ENCODE assay signal across 25 cellular contexts in the genomic region with DNA sequence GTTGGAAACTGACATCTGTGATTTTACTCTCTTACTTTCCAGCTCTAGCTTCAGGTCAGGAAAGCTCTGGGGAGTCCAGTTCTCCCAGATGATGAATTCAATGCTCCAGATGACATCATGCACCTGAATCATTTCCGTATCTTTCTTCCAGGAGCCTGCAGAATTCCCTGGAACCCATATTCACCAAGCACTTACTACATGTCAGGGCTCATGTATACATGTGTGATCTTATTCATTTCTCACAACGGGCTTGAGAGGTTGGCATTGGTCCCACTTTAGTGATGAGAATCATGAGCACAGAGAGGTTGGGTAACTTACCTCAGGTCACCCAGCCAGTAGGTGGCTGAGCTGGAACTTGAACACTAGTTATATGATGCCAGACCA. TPM values are rescaled to one million over a fixed set of nuclear protein-coding genes. Genes with fewer than 3 reads are reported as not detected.
DNase-seq lines count a peak whose midpoint lies in the region; ATAC-seq and TF ChIP-seq lines count a peak whose summit lies in the region.
"Had no signal": no experiment of that assay in that cellular context is flagged by ENCODE, and none has a peak within 500 bp of the region (broad histone marks: within the 10 kb centered on the region; RNA-seq: fewer than 3 reads in every experiment).

No MANE protein-coding gene starts in this region.

- DNase-seq in PC-3 (peak; percentile 52), dermis blood vessel endothelial cell (peak; percentile 91), psoas muscle (no peak), Ammon's horn (ENCODE audit: low spot score) (no peak), upper lobe of left lung (no peak), WTC11 (ENCODE audit: low spot score) (no peak)
- DNase-seq: activated CD8-positive, alpha-beta T cell treated with anti-CD3 and anti-CD28 coated beads, Interleukin-2, amount 10 ng/mL, durations not matched to agents 7 days and 5 days; activated naive CD8-positive, alpha-beta T cell treated with anti-CD3 and anti-CD28 coated beads, Interleukin-2, amount 10 ng/mL, durations not matched to agents 7 days and 5 days; activated T-cell treated with anti-CD3 and anti-CD28 coated beads, Interleukin-2, amount 50 U/mL, for 72 hours; C1 segment of cervical spinal cord; GF-D8; hypothalamus; kidney; natural killer cell; NCI-H146; NCI-H446; NK-92 treated with Interleukin-12 subunit alpha and Interleukin-12 subunit beta, amount 100 ng/mL, for 24 hours; stimulated activated CD4-positive, alpha-beta T cell treated with anti-CD3 and anti-CD28 coated beads, Interleukin-4, amount 100 ng/mL, for 4 hours; substantia nigra; T-helper 2 cell had no signal

- TF ChIP-seq CTCF in HEK293 (tag by site-specific recombination; IDR thresholded peaks at IDR 0.05): no peak
- no peak for TF ChIP-seq CTCF in PC-3 (conservative IDR thresholded peaks at IDR 0.05; ENCODE audit: low read depth, low read length)
- TF ChIP-seq CTCF in psoas muscle (IDR thresholded peaks at IDR 0.05): no peak
- no peak for TF ChIP-seq CTCF in upper lobe of left lung (IDR thresholded peaks at IDR 0.05)
- no peak for TF ChIP-seq CTCF in WTC11 (IDR thresholded peaks at IDR 0.05)

- H3K36me3 Mint-ChIP-seq in WTC11: no peaks in the 10 kb centered on the region
- H3K36me3 Mint-ChIP-seq: activated naive CD8-positive, alpha-beta T cell treated with anti-CD3 and anti-CD28 coated beads, Interleukin-2, amount 10 ng/mL, durations not matched to agents 7 days and 5 days; natural killer cell had no signal

- CTCF ChIA-PET in HEK293 (lab: Yijun Ruan, JAX): no interaction called here
- CTCF ChIA-PET in PC-3 (lab: Charles Lee): no interaction called here
- CTCF ChIA-PET in WTC11 (lab: Charles Lee): interaction anchor here (1.0 kb wide), 1 partner anchor 12 kb away, joined by 3 read pairs; no protein-coding TSS in a partner anchor

- H3K9me3 Mint-ChIP-seq in WTC11: no peaks in the 10 kb centered on the region
- H3K9me3 Mint-ChIP-seq: activated naive CD8-positive, alpha-beta T cell treated with anti-CD3 and anti-CD28 coated beads, Interleukin-2, amount 10 ng/mL, durations not matched to agents 7 days and 5 days; activated T-cell treated with anti-CD3 and anti-CD28 coated beads, Interleukin-2, amount 50 U/mL, for 72 hours; natural killer cell had no signal

- H3K4me3 ChIP-seq in HEK293 (ENCODE audit: low read depth, low read length) (no peak overlapping the region), PC-3 (ENCODE audit: low read length) (no peak overlapping the region), psoas muscle (no peak overlapping the region), upper lobe of left lung (no peak overlapping the region)
- H3K4me3 ChIP-seq: GM12878, smooth muscle cell had no signal

- H3K4me1 Mint-ChIP-seq in WTC11: peaks cover 9% of the 10 kb centered on the region

- no peaks in the 10 kb centered on the region for H3K27me3 Mint-ChIP-seq in WTC11 (ENCODE audit: low read depth)

- no peaks in the 10 kb centered on the region for H3K9me2 ChIP-seq in PC-3 (replicated peaks; ENCODE audit: low read length)

- no peaks in the 10 kb centered on the region for H3K36me3 ChIP-seq in HEK293 (ENCODE audit: control insufficient read depth in 2 of 2, insufficient read depth in 1 of 2, low read length in 2 of 2)
- no peaks in the 10 kb centered on the region for H3K36me3 ChIP-seq in PC-3 (ENCODE audit: low read depth, low read length)
- no peaks in the 10 kb centered on the region for H3K36me3 ChIP-seq in psoas muscle (ENCODE audit: insufficient read depth in 1 of 2, low read depth in 1 of 2)
- H3K36me3 ChIP-seq in upper lobe of left lung: no peaks in the 10 kb centered on the region

- H4K20me1 ChIP-seq in PC-3 (ENCODE audit: low read length): no peaks in the 10 kb centered on the region

- 56 to 60% (median 59%) methylated on average over 2 of the region's 2 CpGs for WGBS in psoas muscle, 3 donors
- 79 to 95% methylated on average over 2 of the region's 2 CpGs for WGBS in upper lobe of left lung, 2 donors

- H3K27ac ChIP-seq in HEK293 (ENCODE audit: extremely low read depth, low read depth, low read length): no peak overlapping the region
- 0 out of 2 replicates have a peak overlapping the region, but pooled peaks have one; percentile 37 for H3K27ac ChIP-seq in PC-3 (ENCODE audit: low read length)
- peak overlapping the region; percentile 61 for H3K27ac ChIP-seq in psoas muscle
- H3K27ac ChIP-seq in upper lobe of left lung: no peak overlapping the region

- POLR2A ChIA-PET in HEK293 (lab: Yijun Ruan, JAX) (interaction anchor here (1.2 kb wide), 1 partner anchor 11 kb away, joined by 5 read pairs; the partner anchor contains the start of gene PGF), PC-3 (lab: Charles Lee; ENCODE audit: unreplicated experiment) (no interaction called here), WTC11 (lab: Charles Lee) (no interaction called here)

- no peak for TF ChIP-seq POLR2A in upper lobe of left lung (IDR thresholded peaks at IDR 0.05)

- ATAC-seq in PC-3: peak; percentile 67
- ATAC-seq in psoas muscle: no peak
- no peak for ATAC-seq in upper lobe of left lung (ENCODE audit: low FRiP score in 2 of 2)
- ATAC-seq in WTC11: no peak
- ATAC-seq: activated CD8-positive, alpha-beta T cell treated with anti-CD3 and anti-CD28 coated beads, Interleukin-2, amount 10 ng/mL, durations not matched to agents 7 days and 5 days; activated T-cell treated with anti-CD3 and anti-CD28 coated beads, Interleukin-2, amount 50 U/mL, for 72 hours; GM12878; HCT116; natural killer cell; Right ventricle myocardium inferior had no signal

- intact Hi-C loops in PC-3 (cut with micrococcal nuclease) (no loop called here), psoas muscle (cut with DNase I) (no loop called here)

- no peak overlapping the region for H3K9ac ChIP-seq in PC-3 (ENCODE audit: low read length)

- H3K9me3 ChIP-seq in HEK293 (ENCODE audit: control insufficient read depth, insufficient read depth, low read depth, low read length) (no peaks in the 10 kb centered on the region), PC-3 (ENCODE audit: low read length) (no peaks in the 10 kb centered on the region), psoas muscle (no peaks in the 10 kb centered on the region), upper lobe of left lung (no peaks in the 10 kb centered on the region)

- no peaks in the 10 kb centered on the region for H3K79me2 ChIP-seq in PC-3 (ENCODE audit: low read length)

- BruUV-seq in PC-3 (replicated peaks; lab: Mats Ljungman, UMichigan): no TSS peak

- H3K4me1 ChIP-seq in HEK293 (ENCODE audit: control insufficient read depth, insufficient read depth, low read length) (no peaks in the 10 kb centered on the region), PC-3 (ENCODE audit: insufficient read depth, low read length) (peaks cover 14% of the 10 kb centered on the region), psoas muscle (peaks cover 11% of the 10 kb centered on the region), upper lobe of left lung (no peaks in the 10 kb centered on the region)

- H3K27ac Mint-ChIP-seq in WTC11: no peak overlapping the region
- H3K27ac Mint-ChIP-seq: activated CD8-positive, alpha-beta T cell treated with anti-CD3 and anti-CD28 coated beads, Interleukin-2, amount 10 ng/mL, durations not matched to agents 7 days and 5 days; activated naive CD8-positive, alpha-beta T cell treated with anti-CD3 and anti-CD28 coated beads, Interleukin-2, amount 10 ng/mL, durations not matched to agents 7 days and 5 days; activated T-cell treated with anti-CD3 and anti-CD28 coated beads, Interleukin-2, amount 50 U/mL, for 72 hours; natural killer cell had no signal

- H3K27me3 ChIP-seq in PC-3 (ENCODE audit: low read length) (no peaks in the 10 kb centered on the region), psoas muscle (ENCODE audit: insufficient read depth in 3 of 3, low read length in 2 of 3) (no peaks in the 10 kb centered on the region), upper lobe of left lung (no peaks in the 10 kb centered on the region)

- no peaks in the 10 kb centered on the region for H3F3A ChIP-seq in PC-3 (ENCODE audit: low read length, unreplicated experiment)

- H3K4me3 Mint-ChIP-seq in WTC11: no peak overlapping the region
- H3K4me3 Mint-ChIP-seq: activated CD8-positive, alpha-beta T cell treated with anti-CD3 and anti-CD28 coated beads, Interleukin-2, amount 10 ng/mL, durations not matched to agents 7 days and 5 days; activated naive CD8-positive, alpha-beta T cell treated with anti-CD3 and anti-CD28 coated beads, Interleukin-2, amount 10 ng/mL, durations not matched to agents 7 days and 5 days; activated T-cell treated with anti-CD3 and anti-CD28 coated beads, Interleukin-2, amount 50 U/mL, for 72 hours; natural killer cell had no signal

- TF ChIP-seq EP300 in upper lobe of left lung (IDR thresholded peaks at IDR 0.05): no peak

- no peak overlapping the region for H2AFZ ChIP-seq in PC-3 (ENCODE audit: low read length)

- H3K4me2 ChIP-seq in PC-3 (ENCODE audit: low read length): no peak overlapping the region
- H3K4me2 ChIP-seq: smooth muscle cell had no signal

TF ChIP-seq in WTC11, 78 proteins besides CTCF, POLR2A, EP300 and RAD21 (continues in another document):
- TF ChIP-seq ZNF317 (CRISPR knock-in tag; IDR thresholded peaks at IDR 0.05; ENCODE audit: borderline replicate concordance, low read depth): no peak

RNA-seq across cellular contexts. Expression of gene PGF, which starts 10.4 kb away (rescaled TPM):
- 0.26 and 1.5 TPM in 2 replicates for total RNA-seq in PC-3 (2014; rRNA removed)
- 126 and 252 TPM in 2 replicates for total RNA-seq in dermis blood vessel endothelial cell
- 1 to 10 TPM; 4.1 to 9.8 (median 8.1) TPM for total RNA-seq in psoas muscle
- polyA plus RNA-seq in psoas muscle: 1 to 10 TPM; 2.5 to 9.2 (median 2.6) TPM
- 10 to 100 TPM in 2 of 6 donors, 1 to 10 TPM in 3, under 1 TPM in 1; 0.89 to 21.3 (median 5.0) TPM for total RNA-seq in upper lobe of left lung
- total RNA-seq in WTC11 (2021): 5.0 to 6.7 TPM (median 6.5 TPM) in 3 replicates

RNA-seq across cellular contexts. Expression of gene EIF2B2, which starts 37.0 kb away (rescaled TPM):
- total RNA-seq in PC-3 (2014; rRNA removed) (96.8 and 113 TPM in 2 replicates), dermis blood vessel endothelial cell (85.6 and 134 TPM in 2 replicates), psoas muscle (10 to 100 TPM; 44.5 to 68.9 (median 54.6) TPM), upper lobe of left lung (10 to 100 TPM; 22.2 to 40.7 (median 32.5) TPM), WTC11 (2021) (46.0 to 50.7 TPM (median 50.5 TPM) in 3 replicates)
- polyA plus RNA-seq in psoas muscle: 10 to 100 TPM; 64.4 to 91.9 (median 74.8) TPM

RNA-seq across cellular contexts. Expression of gene RPS6KL1, which starts 42.7 kb away (rescaled TPM):
- 16.0 and 17.9 TPM in 2 replicates for total RNA-seq in PC-3 (2014; rRNA removed)
- total RNA-seq in dermis blood vessel endothelial cell: 10.4 and 12.4 TPM in 2 replicates
- 10 to 100 TPM; 23.0 to 34.1 (median 28.1) TPM for total RNA-seq in psoas muscle
- polyA plus RNA-seq in psoas muscle: 10 to 100 TPM in 2 of 3 donors, 1 to 10 TPM in 1; 9.4 to 25.6 (median 11.1) TPM
- 10 to 100 TPM in 2 of 6 donors, 1 to 10 TPM in 4; 3.4 to 29.3 (median 7.3) TPM for total RNA-seq in upper lobe of left lung
- 10.6 to 12.6 TPM (median 12.2 TPM) in 3 replicates for total RNA-seq in WTC11 (2021)
- total RNA-seq: smooth muscle cell had no signal
- polyA plus RNA-seq: smooth muscle cell had no signal

Comparison
In these comparisons a context has a peak if more than half of its experiments do, and no peak if none do; other contexts are left out.
1. H3K27ac ChIP-seq: peak in PC-3 (single experiment) and psoas muscle (single experiment); none in HEK293 (single experiment) and upper lobe of left lung (0 of 4).
2. DNase-seq: peak in PC-3 (single experiment) and dermis blood vessel endothelial cell (single experiment); none in psoas muscle (0 of 2), Ammon's horn (single experiment), upper lobe of left lung (0 of 2) and WTC11 (single experiment).
3. Of the 8 proteins assayed by ChIP-seq in both HEK293 and WTC11: peak only in HEK293: ATF2 and ZBTB21; only in WTC11: none; in both: none; in neither: 6.